In the genomic region with DNA sequence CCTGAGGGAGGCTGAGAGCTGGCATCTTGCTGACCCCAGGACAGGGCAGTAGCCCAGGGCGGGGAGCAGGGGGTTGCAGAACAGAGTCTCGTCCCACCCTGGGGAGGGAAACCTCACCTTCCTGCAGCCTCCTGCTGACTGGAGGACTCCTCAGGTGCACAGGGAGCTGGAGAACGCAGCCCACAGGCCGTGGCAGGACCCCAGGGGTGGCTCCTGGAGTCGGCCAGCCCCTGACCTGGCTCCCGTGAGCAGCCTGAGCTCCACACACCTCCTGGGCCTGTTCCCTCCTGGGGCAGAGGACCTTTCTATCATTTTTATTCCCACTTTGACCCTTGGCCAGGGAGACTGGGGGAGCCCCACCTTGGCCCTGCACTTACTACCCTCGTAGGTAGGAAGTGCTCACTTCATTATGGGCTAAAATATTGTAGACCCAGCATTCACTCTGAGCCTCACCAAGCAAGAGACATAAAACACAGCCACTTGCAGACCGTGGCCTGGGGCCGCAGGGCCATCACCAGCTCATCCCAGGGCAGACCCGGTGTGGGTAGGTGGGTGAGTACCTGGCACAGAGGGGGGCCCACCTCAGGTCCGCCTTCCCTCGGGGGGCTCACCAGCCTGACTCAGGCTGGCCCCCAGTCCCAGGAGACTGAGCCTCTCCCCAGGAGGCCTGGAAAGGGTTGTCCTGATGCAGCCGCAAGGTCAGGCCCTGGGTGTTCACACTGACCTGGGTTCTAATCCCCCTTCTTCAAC, we compare ENCODE assay signal across 28 cellular contexts.
"Had no signal": no experiment of that assay in that cellular context is flagged by ENCODE, and none has a peak within 500 bp of the region (broad histone marks: within the 10 kb centered on the region; RNA-seq: fewer than 3 reads in every experiment).

No MANE protein-coding gene starts in this region.

- H3K27ac ChIP-seq: ascending aorta, cardiac muscle cell, VCaP had no signal

- H3K9me3 ChIP-seq: ascending aorta had no signal

- H3K4me3 ChIP-seq: ascending aorta, cardiac muscle cell had no signal

- H3K27me3 ChIP-seq: ascending aorta, cardiac muscle cell had no signal

- DNase-seq: activated B cell treated with CpG ODN at 0.5 μM for 24 hours; activated CD4-positive, alpha-beta memory T cell treated with anti-CD3 and anti-CD28 coated beads, Interleukin-2, amount 10 ng/mL, durations not matched to agents 7 days and 5 days; activated CD4-positive, alpha-beta T cell treated with anti-CD3 and anti-CD28 coated beads for 1 hour; activated CD4-positive, alpha-beta T cell treated with anti-CD3 and anti-CD28 coated beads for 36 hours; activated CD4-positive, alpha-beta T cell treated with anti-CD3 and anti-CD28 coated beads for 48 hours; activated CD4-positive, alpha-beta T cell treated with anti-CD3 and anti-CD28 coated beads, Interleukin-2, amount 10 ng/mL, durations not matched to agents 7 days and 5 days; activated CD4-positive, alpha-beta T cell treated with anti-CD3 and anti-CD28 coated beads, Interleukin-2, amount 50 U/mL, for 48 hours; activated CD8-positive, alpha-beta memory T cell treated with anti-CD3 and anti-CD28 coated beads for 24 hours; activated CD8-positive, alpha-beta memory T cell treated with anti-CD3 and anti-CD28 coated beads, Interleukin-2, amount 10 ng/mL, durations not matched to agents 7 days and 5 days; activated CD8-positive, alpha-beta memory T cell treated with anti-CD3 and anti-CD28 coated beads, Interleukin-2, amount 50 U/mL, for 48 hours; activated CD8-positive, alpha-beta T cell treated with anti-CD3 and anti-CD28 coated beads, Interleukin-2, amount 10 ng/mL, durations not matched to agents 7 days and 5 days; activated effector memory CD4-positive, alpha-beta T cell treated with Interleukin-2 at 50 U/mL for 16 hours; activated gamma-delta T cell; activated naive CD4-positive, alpha-beta T cell treated with anti-CD3 and anti-CD28 coated beads, Interleukin-2, amount 10 ng/mL, durations not matched to agents 7 days and 5 days; activated naive CD4-positive, alpha-beta T cell treated with Interleukin-2 at 50 U/mL for 16 hours; activated naive CD8-positive, alpha-beta T cell treated with anti-CD3 and anti-CD28 coated beads, Interleukin-2, amount 10 ng/mL, durations not matched to agents 7 days and 5 days; activated naive CD8-positive, alpha-beta T cell treated with anti-CD3 and anti-CD28 coated beads, Interleukin-2, amount 50 U/mL, for 24 hours; activated T-cell treated with anti-CD3 and anti-CD28 coated beads, Interleukin-2, amount 50 U/mL, for 24 hours; activated T-cell treated with anti-CD3 and anti-CD28 coated beads, Interleukin-2, amount 50 U/mL, for 48 hours; amygdala; anterior cingulate cortex; caudate nucleus; cerebellar nuclear complex; T-helper 2 cell; T-helper 9 cell had no signal

- H3K36me3 ChIP-seq: ascending aorta, cardiac muscle cell had no signal

- ATAC-seq: activated CD4-positive, alpha-beta T cell treated with anti-CD3 and anti-CD28 coated beads for 36 hours; activated CD8-positive, alpha-beta memory T cell treated with anti-CD3 and anti-CD28 coated beads, Interleukin-2, amount 10 ng/mL, durations not matched to agents 7 days and 5 days; activated CD8-positive, alpha-beta T cell treated with anti-CD3 and anti-CD28 coated beads, Interleukin-2, amount 10 ng/mL, durations not matched to agents 7 days and 5 days; activated naive CD8-positive, alpha-beta T cell treated with anti-CD3 and anti-CD28 coated beads, Interleukin-2, amount 50 U/mL, for 24 hours had no signal

- H3K4me1 ChIP-seq: ascending aorta had no signal
